ENCODE assay signal across 1 cellular context in genomic region chr12:94209240-94209639, GRCh38.
TF ChIP-seq lines count a peak whose summit lies in the region.

No MANE protein-coding gene starts in this region.

TF ChIP-seq in HepG2, 621 proteins besides CTCF, POLR2A, EP300 and RAD21 (continued from another document):
- TF ChIP-seq ATF2 (CRISPR knock-in tag; IDR thresholded peaks at IDR 0.05) (no peak), PAXIP1 (CRISPR knock-in tag; conservative IDR thresholded peaks at IDR 0.05) (peak; percentile 33; the same call in 1 of the 2 replicates), HNF4A (CRISPR knock-in tag; IDR thresholded peaks at IDR 0.05) (peak; percentile 25; the same call in 1 of the 2 replicates), SIX4 (CRISPR knock-in tag; IDR thresholded peaks at IDR 0.05) (no peak), ZNF251 (CRISPR knock-in tag; IDR thresholded peaks at IDR 0.05) (no peak)
TF ChIP-seq in HepG2: peak in this region for 2.
